2 cellular contexts compared by ENCODE assay signal in genomic region chr9:85941966-85942912, GRCh38.
TF ChIP-seq lines count a peak whose summit lies in the region.

No MANE protein-coding gene starts in this region.

TF ChIP-seq in SK-N-SH, 30 proteins besides CTCF, POLR2A, EP300 and RAD21 (continued from another document):
- TF ChIP-seq REST (IDR thresholded peaks at IDR 0.05; ENCODE audit: low read depth, low read length) (no peak), MXI1 (IDR thresholded peaks at IDR 0.05; ENCODE audit: low read depth, low read length) (no peak), MAX (IDR thresholded peaks at IDR 0.05; ENCODE audit: low read depth) (no peak), IRF3 (IDR thresholded peaks at IDR 0.05; ENCODE audit: low read depth, low read length) (no peak), CHD2 (IDR thresholded peaks at IDR 0.05; ENCODE audit: low read length, partially characterized antibody) (no peak)

TF ChIP-seq in SK-N-SH treated with all-trans-retinoic acid at 6 μM for 48 hours, 23 proteins besides CTCF, POLR2A, EP300 and RAD21 (continued from another document):
- TF ChIP-seq TSHZ2 (CRISPR knock-in tag; IDR thresholded peaks at IDR 0.05) (no peak), OSR1 (CRISPR knock-in tag; IDR thresholded peaks at IDR 0.05) (no peak), CREB5 (CRISPR knock-in tag; IDR thresholded peaks at IDR 0.05; ENCODE audit: low read depth) (no peak), ZC3H10 (CRISPR knock-in tag; IDR thresholded peaks at IDR 0.05) (no peak)
